Comparison of ENCODE assay signal across 1 cellular context in the genomic region with DNA sequence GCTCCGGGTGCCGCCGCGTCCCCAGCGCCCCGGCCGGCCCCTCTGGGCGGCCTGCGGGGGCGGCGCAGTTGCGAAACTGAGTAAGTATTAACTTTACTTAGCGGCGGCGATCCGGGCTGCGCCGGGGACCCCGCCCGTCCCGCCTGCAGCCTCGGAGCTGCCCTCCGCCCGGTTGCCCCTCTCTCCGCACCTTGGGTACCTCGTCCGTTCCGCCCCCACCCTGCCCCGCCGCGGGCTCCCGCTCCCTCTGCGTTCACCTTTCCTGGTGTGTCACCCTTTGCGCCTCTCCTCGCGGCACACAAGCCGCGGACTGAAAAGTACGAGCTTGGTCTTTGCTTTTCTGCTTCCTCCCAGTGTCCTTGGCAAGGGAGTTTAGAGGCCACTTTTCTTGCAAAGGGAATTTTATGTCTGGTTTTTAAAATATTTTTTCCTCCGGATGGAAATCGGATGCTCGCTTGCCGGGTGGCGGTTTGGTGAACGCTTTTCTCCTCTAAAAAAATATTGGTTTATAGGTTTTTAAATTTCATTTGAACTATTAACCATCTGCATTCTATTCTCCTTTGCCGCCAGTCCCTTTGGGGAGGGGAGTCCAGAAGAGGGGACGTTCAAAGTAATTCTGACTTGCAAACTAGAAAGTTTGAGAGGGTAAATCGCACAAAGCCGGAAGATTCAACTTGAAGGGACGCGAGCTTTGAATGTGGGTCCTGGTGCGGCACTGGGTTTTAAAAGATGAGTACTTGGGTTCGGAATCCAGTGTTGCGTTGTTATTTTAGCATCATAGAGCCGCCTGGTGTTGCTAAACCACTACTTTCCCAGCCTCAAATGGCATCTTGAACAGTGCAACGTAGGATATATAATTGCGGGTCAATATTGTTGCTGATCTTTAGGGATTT.
TF ChIP-seq lines count a peak whose summit lies in the region.

No MANE protein-coding gene starts in this region.

TF ChIP-seq in GM23338, 12 proteins besides CTCF, POLR2A, EP300 and RAD21 (continued from another document):
- TF ChIP-seq, protein P1, sequence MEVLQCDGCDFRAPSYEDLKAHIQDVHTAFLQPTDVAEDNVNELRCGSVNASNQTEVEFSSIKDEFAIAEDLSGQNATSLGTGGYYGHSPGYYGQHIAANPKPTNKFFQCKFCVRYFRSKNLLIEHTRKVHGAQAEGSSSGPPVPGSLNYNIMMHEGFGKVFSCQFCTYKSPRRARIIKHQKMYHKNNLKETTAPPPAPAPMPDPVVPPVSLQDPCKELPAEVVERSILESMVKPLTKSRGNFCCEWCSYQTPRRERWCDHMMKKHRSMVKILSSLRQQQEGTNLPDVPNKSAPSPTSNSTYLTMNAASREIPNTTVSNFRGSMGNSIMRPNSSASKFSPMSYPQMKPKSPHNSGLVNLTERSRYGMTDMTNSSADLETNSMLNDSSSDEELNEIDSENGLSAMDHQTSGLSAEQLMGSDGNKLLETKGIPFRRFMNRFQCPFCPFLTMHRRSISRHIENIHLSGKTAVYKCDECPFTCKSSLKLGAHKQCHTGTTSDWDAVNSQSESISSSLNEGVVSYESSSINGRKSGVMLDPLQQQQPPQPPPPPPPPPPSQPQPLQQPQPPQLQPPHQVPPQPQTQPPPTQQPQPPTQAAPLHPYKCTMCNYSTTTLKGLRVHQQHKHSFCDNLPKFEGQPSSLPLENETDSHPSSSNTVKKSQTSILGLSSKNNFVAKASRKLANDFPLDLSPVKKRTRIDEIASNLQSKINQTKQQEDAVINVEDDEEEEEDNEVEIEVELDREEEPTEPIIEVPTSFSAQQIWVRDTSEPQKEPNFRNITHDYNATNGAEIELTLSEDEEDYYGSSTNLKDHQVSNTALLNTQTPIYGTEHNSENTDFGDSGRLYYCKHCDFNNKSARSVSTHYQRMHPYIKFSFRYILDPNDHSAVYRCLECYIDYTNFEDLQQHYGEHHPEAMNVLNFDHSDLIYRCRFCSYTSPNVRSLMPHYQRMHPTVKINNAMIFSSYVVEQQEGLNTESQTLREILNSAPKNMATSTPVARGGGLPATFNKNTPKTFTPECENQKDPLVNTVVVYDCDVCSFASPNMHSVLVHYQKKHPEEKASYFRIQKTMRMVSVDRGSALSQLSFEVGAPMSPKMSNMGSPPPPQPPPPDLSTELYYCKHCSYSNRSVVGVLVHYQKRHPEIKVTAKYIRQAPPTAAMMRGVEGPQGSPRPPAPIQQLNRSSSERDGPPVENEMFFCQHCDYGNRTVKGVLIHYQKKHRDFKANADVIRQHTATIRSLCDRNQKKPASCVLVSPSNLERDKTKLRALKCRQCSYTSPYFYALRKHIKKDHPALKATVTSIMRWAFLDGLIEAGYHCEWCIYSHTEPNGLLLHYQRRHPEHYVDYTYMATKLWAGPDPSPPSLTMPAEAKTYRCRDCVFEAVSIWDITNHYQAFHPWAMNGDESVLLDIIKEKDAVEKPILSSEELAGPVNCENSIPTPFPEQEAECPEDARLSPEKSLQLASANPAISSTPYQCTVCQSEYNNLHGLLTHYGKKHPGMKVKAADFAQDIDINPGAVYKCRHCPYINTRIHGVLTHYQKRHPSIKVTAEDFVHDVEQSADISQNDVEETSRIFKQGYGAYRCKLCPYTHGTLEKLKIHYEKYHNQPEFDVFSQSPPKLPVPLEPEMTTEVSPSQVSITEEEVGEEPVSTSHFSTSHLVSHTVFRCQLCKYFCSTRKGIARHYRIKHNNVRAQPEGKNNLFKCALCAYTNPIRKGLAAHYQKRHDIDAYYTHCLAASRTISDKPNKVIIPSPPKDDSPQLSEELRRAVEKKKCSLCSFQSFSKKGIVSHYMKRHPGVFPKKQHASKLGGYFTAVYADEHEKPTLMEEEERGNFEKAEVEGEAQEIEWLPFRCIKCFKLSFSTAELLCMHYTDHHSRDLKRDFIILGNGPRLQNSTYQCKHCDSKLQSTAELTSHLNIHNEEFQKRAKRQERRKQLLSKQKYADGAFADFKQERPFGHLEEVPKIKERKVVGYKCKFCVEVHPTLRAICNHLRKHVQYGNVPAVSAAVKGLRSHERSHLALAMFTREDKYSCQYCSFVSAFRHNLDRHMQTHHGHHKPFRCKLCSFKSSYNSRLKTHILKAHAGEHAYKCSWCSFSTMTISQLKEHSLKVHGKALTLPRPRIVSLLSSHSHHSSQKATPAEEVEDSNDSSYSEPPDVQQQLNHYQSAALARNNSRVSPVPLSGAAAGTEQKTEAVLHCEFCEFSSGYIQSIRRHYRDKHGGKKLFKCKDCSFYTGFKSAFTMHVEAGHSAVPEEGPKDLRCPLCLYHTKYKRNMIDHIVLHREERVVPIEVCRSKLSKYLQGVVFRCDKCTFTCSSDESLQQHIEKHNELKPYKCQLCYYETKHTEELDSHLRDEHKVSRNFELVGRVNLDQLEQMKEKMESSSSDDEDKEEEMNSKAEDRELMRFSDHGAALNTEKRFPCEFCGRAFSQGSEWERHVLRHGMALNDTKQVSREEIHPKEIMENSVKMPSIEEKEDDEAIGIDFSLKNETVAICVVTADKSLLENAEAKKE (CRISPR knock-in tag; IDR thresholded peaks at IDR 0.05): no peak
- TF ChIP-seq ZNF331 (CRISPR knock-in tag; IDR thresholded peaks at IDR 0.05; ENCODE audit: low read depth) (no peak), ETS1 (IDR thresholded peaks at IDR 0.05) (no peak), EZH2 (IDR thresholded peaks at IDR 0.05; ENCODE audit: low read depth, unreplicated experiment) (no peak)
